ENCODE assay signal across 1 cellular context in genomic region chr3:140924097-140924873, GRCh38.
TF ChIP-seq lines count a peak whose summit lies in the region.

No MANE protein-coding gene starts in this region.

TF ChIP-seq in HepG2, 621 proteins besides CTCF, POLR2A, EP300 and RAD21:
- TF ChIP-seq ZNF12 (CRISPR knock-in tag; IDR thresholded peaks at IDR 0.05), result peak; percentile 97
- TF ChIP-seq ASH2L (IDR thresholded peaks at IDR 0.05; ENCODE audit: insufficient read length, low read depth, low read length), result no peak
- TF ChIP-seq SMAD1 (CRISPR knock-in tag; IDR thresholded peaks at IDR 0.05; ENCODE audit: borderline replicate concordance, low read depth), result no peak
- TF ChIP-seq GATA4 (IDR thresholded peaks at IDR 0.05; ENCODE audit: borderline replicate concordance, low read depth), result no peak
